ENCODE assay signal across 10 cellular contexts in the genomic region with DNA sequence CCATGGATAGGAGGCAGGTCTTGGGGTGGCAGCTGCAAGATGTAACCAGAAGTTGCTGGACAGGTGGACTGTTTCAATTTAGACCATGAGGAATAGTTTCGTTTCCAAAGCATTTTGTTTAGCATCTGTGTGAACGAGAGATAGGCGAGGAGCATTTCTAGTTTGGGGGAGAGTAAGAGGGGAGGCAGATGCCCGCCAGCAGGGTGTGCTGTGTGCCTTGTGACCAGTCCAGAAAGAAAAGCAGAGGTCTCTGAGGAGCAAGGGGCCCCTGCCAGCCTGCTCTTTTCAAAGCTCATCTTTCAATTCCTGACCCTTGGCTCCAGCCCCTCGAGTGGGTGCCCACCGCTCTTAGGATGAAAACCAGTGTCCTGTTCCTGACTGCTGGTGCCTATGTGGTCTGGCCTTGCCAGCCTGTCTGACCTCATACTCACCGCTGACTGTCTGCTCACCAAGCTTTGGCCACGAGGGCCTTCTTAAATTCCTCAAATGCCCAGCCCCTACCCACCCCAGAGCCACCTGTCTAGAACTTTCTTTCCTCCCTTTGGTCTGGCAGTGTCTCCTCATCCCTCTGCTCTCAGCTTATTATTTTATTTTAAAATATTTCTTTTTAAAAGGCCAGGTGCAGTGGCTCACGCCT. TPM values are rescaled to one million over a fixed set of nuclear protein-coding genes. Genes with fewer than 3 reads are reported as not detected.
DNase-seq lines count a peak whose midpoint lies in the region; ATAC-seq and TF ChIP-seq lines count a peak whose summit lies in the region.
"Had no signal": no experiment of that assay in that cellular context is flagged by ENCODE, and none has a peak within 500 bp of the region (broad histone marks: within the 10 kb centered on the region; RNA-seq: fewer than 3 reads in every experiment).

No MANE protein-coding gene starts in this region.

- H3K23me2 ChIP-seq in H9 (ENCODE audit: insufficient read length, low read depth, low read length, poor library complexity, severe bottlenecking): no peaks in the 10 kb centered on the region

- H3K23ac ChIP-seq in H9 (ENCODE audit: insufficient read length, low read depth, low read length): no peak overlapping the region

- H3K4me3 ChIP-seq in hepatocyte (no peak overlapping the region), Peyer's patch (no peak overlapping the region)
- H3K4me3 ChIP-seq: adrenal gland, suprapubic skin had no signal

- H2BK120ac ChIP-seq in H9 (ENCODE audit: low read depth, low read length, poor library complexity, severe bottlenecking): no peak overlapping the region

- H2BK5ac ChIP-seq in H9 (ENCODE audit: insufficient read length, low read length): no peak overlapping the region

- no peak for ATAC-seq in HG02840 (IDR thresholded peaks at IDR 0.05; ENCODE audit: low FRiP score, unreplicated experiment)

- H3K4me3 Mint-ChIP-seq in H9: no peak overlapping the region
- H3K4me3 Mint-ChIP-seq in activated CD4-positive, alpha-beta memory T cell treated with anti-CD3 and anti-CD28 coated beads for 36 hours: no peak overlapping the region

- no peak overlapping the region for H3K14ac ChIP-seq in H9 (ENCODE audit: insufficient read depth, low read length)

- peaks cover 12 to 19% of the 10 kb centered on the region in 2 experiments for H3K4me1 Mint-ChIP-seq in H9
- no peaks in the 10 kb centered on the region for H3K4me1 Mint-ChIP-seq in activated CD4-positive, alpha-beta memory T cell treated with anti-CD3 and anti-CD28 coated beads for 36 hours (ENCODE audit: low read depth)

- no peak overlapping the region for H3K56ac ChIP-seq in H9 (ENCODE audit: insufficient read length, low read depth, low read length)

- H3K9me3 ChIP-seq in H9 (ENCODE audit: control insufficient read depth, low read depth, low read length): no peaks in the 10 kb centered on the region
- H3K9me3 ChIP-seq in hepatocyte (ENCODE audit: low read depth): no peaks in the 10 kb centered on the region
- H3K9me3 ChIP-seq in Peyer's patch: no peaks in the 10 kb centered on the region
- H3K9me3 ChIP-seq: adrenal gland, suprapubic skin had no signal

- no peak overlapping the region for H4K8ac ChIP-seq in H9 (replicated peaks; ENCODE audit: insufficient read length, low read depth, low read length)

- TF ChIP-seq CTCF in C4-2B (conservative IDR thresholded peaks at IDR 0.05) (no peak; the same call in 1 of the 2 replicates), H9 (conservative IDR thresholded peaks at IDR 0.05) (peak; percentile 77), hepatocyte (IDR thresholded peaks at IDR 0.05; ENCODE audit: poor library complexity) (peak; percentile 28), Peyer's patch (IDR thresholded peaks at IDR 0.05) (peak in 2 of 6 experiments; percentile 14 to 15)

- no peak overlapping the region for H3K4me2 ChIP-seq in H9 (ENCODE audit: insufficient read depth, insufficient read length, low read length)
- H3K4me2 ChIP-seq in hepatocyte: no peak overlapping the region

- in situ Hi-C loops in SK-MEL-5 (cut with HindIII; ENCODE audit: low pct_unique_long_range_greater_than_20kb, low sequenced_read_pairs): no loop called here

- H4K20me1 ChIP-seq in H9 (ENCODE audit: control insufficient read depth, insufficient read depth, insufficient read length) (no peaks in the 10 kb centered on the region), hepatocyte (ENCODE audit: insufficient read depth, poor library complexity, severe bottlenecking) (peaks cover 2% of the 10 kb centered on the region)

- no peak overlapping the region for H3K9ac ChIP-seq in H9 (ENCODE audit: extremely low read depth, insufficient read length, low read length)

- H3K9me3 Mint-ChIP-seq in H9: no peaks in the 10 kb centered on the region
- no peaks in the 10 kb centered on the region for H3K9me3 Mint-ChIP-seq in activated CD4-positive, alpha-beta memory T cell treated with anti-CD3 and anti-CD28 coated beads for 36 hours

- intact Hi-C loops in activated CD4-positive, alpha-beta memory T cell treated with anti-CD3 and anti-CD28 coated beads for 36 hours (cut with micrococcal nuclease): loop anchor here (1.0 kb wide), 3 partner anchors 27 to 237 kb away; no protein-coding TSS in a partner anchor

- H3K27ac Mint-ChIP-seq in H9: peak overlapping the region in 2 of 3 experiments; percentile 79 to 92; a peak in 3 of 7 replicates
- no peak overlapping the region for H3K27ac Mint-ChIP-seq in activated CD4-positive, alpha-beta memory T cell treated with anti-CD3 and anti-CD28 coated beads for 36 hours

- no peak overlapping the region for H3T11ph ChIP-seq in H9 (ENCODE audit: low read length)

- no peaks in the 10 kb centered on the region for H3K27me3 Mint-ChIP-seq in H9 (ENCODE audit: low read depth)
- H3K27me3 Mint-ChIP-seq in activated CD4-positive, alpha-beta memory T cell treated with anti-CD3 and anti-CD28 coated beads for 36 hours: peaks cover 26% of the 10 kb centered on the region

- no peaks in the 10 kb centered on the region for H3K4me1 ChIP-seq in H9 (ENCODE audit: insufficient read depth, low read length)
- H3K4me1 ChIP-seq in hepatocyte (ENCODE audit: insufficient read depth): peaks cover 14% of the 10 kb centered on the region
- peaks cover 0 to 7% (median 5%) of the 10 kb centered on the region in 4 donors for H3K4me1 ChIP-seq in Peyer's patch
- H3K4me1 ChIP-seq: adrenal gland had no signal

- H2BK12ac ChIP-seq in H9 (ENCODE audit: insufficient read length, low read depth, low read length): no peak overlapping the region

- no peak for TF ChIP-seq POLR2A in Peyer's patch (IDR thresholded peaks at IDR 0.05)

- H3K27me3 ChIP-seq in H9 (ENCODE audit: insufficient read depth, low read length): no peaks in the 10 kb centered on the region
- H3K27me3 ChIP-seq in hepatocyte: no peaks in the 10 kb centered on the region
- no peaks in the 10 kb centered on the region for H3K27me3 ChIP-seq in Peyer's patch
- H3K27me3 ChIP-seq: adrenal gland, suprapubic skin had no signal

- H4K5ac ChIP-seq in H9 (ENCODE audit: insufficient read length, low read depth, low read length): no peak overlapping the region

- peaks cover 0 to 5% (median 0%) of the 10 kb centered on the region in 3 experiments; a peak in 4 of 7 replicates for H3K36me3 Mint-ChIP-seq in H9 (ENCODE audit: insufficient read depth in 1 of 3, low read depth in 3 of 3)
- no peaks in the 10 kb centered on the region for H3K36me3 Mint-ChIP-seq in activated CD4-positive, alpha-beta memory T cell treated with anti-CD3 and anti-CD28 coated beads for 36 hours

- no peaks in the 10 kb centered on the region for H3K79me1 ChIP-seq in H9 (ENCODE audit: insufficient read depth, low read depth, low read length, poor library complexity, severe bottlenecking)

- no peak overlapping the region for H2BK15ac ChIP-seq in H9 (ENCODE audit: low read depth, low read length)

- WGBS in H9 (ENCODE audit: extremely low coverage, insufficient read length, low lambda C conversion rate): no CpG with 5 or more reads among the region's 9 CpGs
- WGBS in hepatocyte (ENCODE audit: low lambda C conversion rate, missing lambda C conversion rate): 59% methylated on average over 9 of the region's 9 CpGs

- no peaks in the 10 kb centered on the region for H3K9me2 ChIP-seq in hepatocyte (replicated peaks; ENCODE audit: insufficient read depth)

- H3K18ac ChIP-seq in H9 (ENCODE audit: insufficient read length, low read depth, low read length): no peak overlapping the region

- H2BK20ac ChIP-seq in H9 (ENCODE audit: low read depth, low read length, poor library complexity, severe bottlenecking): no peak overlapping the region

- H2AFZ ChIP-seq in H9 (ENCODE audit: low read length) (no peak overlapping the region), hepatocyte (no peak overlapping the region)

- no peak overlapping the region for H3K4ac ChIP-seq in H9 (ENCODE audit: low read depth, low read length)

- peak overlapping the region; percentile 23; the same call in 1 of the 2 replicates for H3K27ac ChIP-seq in C4-2B
- no peak overlapping the region for H3K27ac ChIP-seq in H9 (ENCODE audit: insufficient read length, low read depth, low read length)
- H3K27ac ChIP-seq in hepatocyte: peak overlapping the region; percentile 85
- no peak overlapping the region for H3K27ac ChIP-seq in Peyer's patch
- H3K27ac ChIP-seq: suprapubic skin had no signal

- DNase-seq in H9 (peak; percentile 70), SK-MEL-5 (ENCODE audit: low read depth, low spot score) (peak; percentile 49), hepatocyte (ENCODE audit: low spot score) (no peak), NCI-H510A (lab: John Stamatoyannopoulos, UW) (no peak), Peyer's patch (no peak)
- DNase-seq in activated CD4-positive, alpha-beta memory T cell treated with anti-CD3 and anti-CD28 coated beads for 36 hours: no peak
- DNase-seq: adrenal gland had no signal

- H3K36me3 ChIP-seq in hepatocyte (replicated peaks; ENCODE audit: insufficient read depth, low read depth): no peaks in the 10 kb centered on the region
- H3K36me3 ChIP-seq in Peyer's patch: peaks cover 0 to 21% (median 0%) of the 10 kb centered on the region in 3 donors
- H3K36me3 ChIP-seq: adrenal gland, suprapubic skin had no signal

- no peak overlapping the region for H2AK5ac ChIP-seq in H9 (ENCODE audit: insufficient read length, low read length)

- no peak overlapping the region for H4K91ac ChIP-seq in H9 (ENCODE audit: insufficient read length, low read depth, low read length)

- POLR2A ChIA-PET in activated CD4-positive, alpha-beta memory T cell treated with anti-CD3 and anti-CD28 coated beads for 36 hours (lab: Charles Lee): no interaction called here

- CTCF ChIA-PET in activated CD4-positive, alpha-beta memory T cell treated with anti-CD3 and anti-CD28 coated beads for 36 hours (lab: Charles Lee): interaction anchor here (0.6 to 6.6 kb wide), 16 partner anchors 9 to 251 kb away, joined by 3 to 75 read pairs (median 4); partner anchors contain the start of genes FABP3 and SERINC2

- no peaks in the 10 kb centered on the region for H3K79me2 ChIP-seq in H9 (ENCODE audit: insufficient read depth, low read length)
- H3K79me2 ChIP-seq in hepatocyte: peaks cover 27% of the 10 kb centered on the region

RNA-seq across cellular contexts. Expression of gene SERINC2, which starts 8.5 kb away (rescaled TPM):
- 14.1 and 14.7 TPM in 2 replicates for total RNA-seq in H9 (2021)
- total RNA-seq in SK-MEL-5 (2014; rRNA removed; shearing (Covaris generic)): 6.6 and 8.1 TPM in 2 replicates
- polyA plus RNA-seq in SK-MEL-5 (2015; cell fraction: cytosol; rRNA removed): 28.1 and 37.0 TPM in 2 replicates
- 10.6 and 11.0 TPM in 2 replicates for polyA plus RNA-seq in SK-MEL-5 (2015; cell fraction: nucleus; rRNA removed)
- total RNA-seq in hepatocyte: 53.6 and 70.2 TPM in 2 replicates
- 154 and 164 TPM in 2 replicates for polyA plus RNA-seq in hepatocyte
- total RNA-seq in Peyer's patch: 100 to 1,000 TPM in 3 of 4 donors, 10 to 100 TPM in 1; 36.3 to 229 (median 210) TPM
- under 1 TPM; 0.29 to 0.34 TPM for total RNA-seq in activated CD4-positive, alpha-beta memory T cell treated with anti-CD3 and anti-CD28 coated beads for 36 hours

RNA-seq across cellular contexts. Expression of gene FABP3, which starts 48.6 kb away (rescaled TPM):
- total RNA-seq in H9 (2021) (9.0 and 10.2 TPM in 2 replicates), hepatocyte (23.9 and 39.1 TPM in 2 replicates), Peyer's patch (10 to 100 TPM in 1 of 4 donors, 1 to 10 TPM in 1, not detected in 2; 2.7 to 15.7 TPM)
- total RNA-seq in SK-MEL-5 (2014; rRNA removed; shearing (Covaris generic)): not detected in 2 replicates
- polyA plus RNA-seq in SK-MEL-5 (2015; cell fraction: cytosol; rRNA removed): not detected in 2 replicates
- polyA plus RNA-seq in SK-MEL-5 (2015; cell fraction: nucleus; rRNA removed): not detected in 2 replicates
- polyA plus RNA-seq in hepatocyte: 50.1 and 65.5 TPM in 2 replicates
- total RNA-seq in activated CD4-positive, alpha-beta memory T cell treated with anti-CD3 and anti-CD28 coated beads for 36 hours: not detected

Comparison
In these comparisons a context has a peak if more than half of its experiments do, and no peak if none do; other contexts are left out.
1. H3K27ac ChIP-seq: peak in C4-2B (single experiment) and hepatocyte (single experiment); none in H9 (single experiment) and Peyer's patch (0 of 4).
2. DNase-seq: peak in H9 (single experiment) and SK-MEL-5 (single experiment); none in hepatocyte (single experiment), NCI-H510A (single experiment), Peyer's patch (0 of 3) and activated CD4-positive, alpha-beta memory T cell treated with anti-CD3 and anti-CD28 coated beads for 36 hours (single experiment).